In genomic region chr1:82979593-82980230, GRCh38 we compare ENCODE assay signal across 8 cellular contexts.
DNase-seq lines count a peak whose midpoint lies in the region; ATAC-seq lines count a peak whose summit lies in the region.

No MANE protein-coding gene starts in this region.

- DNase-seq in DMS79 (lab: John Stamatoyannopoulos, UW) (peak; percentile 43), NCI-H510A (lab: John Stamatoyannopoulos, UW) (peak; percentile 15), activated T-cell treated with anti-CD3 and anti-CD28 coated beads for 4 hours (no peak), ureter (ENCODE audit: low spot score) (no peak), KG1 (lab: John Stamatoyannopoulos, UW) (no peak), superior temporal gyrus (ENCODE audit: extremely low spot score) (no peak)

- ATAC-seq in GM19467 (IDR thresholded peaks at IDR 0.05; ENCODE audit: unreplicated experiment): peak; percentile 98
- ATAC-seq in HG03135 (IDR thresholded peaks at IDR 0.05; ENCODE audit: unreplicated experiment): peak; percentile 100

Comparison
In these comparisons a context has a peak if more than half of its experiments do, and no peak if none do; other contexts are left out.
1. DNase-seq: peak in DMS79 (single experiment) and NCI-H510A (single experiment); none in activated T-cell treated with anti-CD3 and anti-CD28 coated beads for 4 hours (single experiment), ureter (single experiment), KG1 (single experiment) and superior temporal gyrus (single experiment).